ENCODE assay signal across 9 cellular contexts in the genomic region with DNA sequence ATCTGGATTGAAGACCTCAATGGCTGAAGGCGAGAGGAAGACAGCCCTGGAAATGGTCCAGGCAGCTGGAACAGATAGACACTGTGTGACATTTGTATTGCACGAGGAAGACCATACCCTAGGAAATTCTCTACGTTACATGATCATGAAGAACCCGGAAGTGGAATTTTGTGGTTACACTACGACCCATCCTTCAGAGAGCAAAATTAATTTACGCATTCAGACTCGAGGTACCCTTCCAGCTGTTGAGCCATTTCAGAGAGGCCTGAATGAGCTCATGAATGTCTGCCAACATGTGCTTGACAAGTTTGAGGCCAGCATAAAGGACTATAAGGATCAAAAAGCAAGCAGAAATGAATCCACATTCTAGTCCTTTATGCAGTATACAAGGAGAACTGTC. TPM values are rescaled to one million over a fixed set of nuclear protein-coding genes. Genes with fewer than 3 reads are reported as not detected.
DNase-seq lines count a peak whose midpoint lies in the region; ATAC-seq, FAIRE-seq and TF ChIP-seq lines count a peak whose summit lies in the region.
"Had no signal": no experiment of that assay in that cellular context is flagged by ENCODE, and none has a peak within 500 bp of the region (broad histone marks: within the 10 kb centered on the region; RNA-seq: fewer than 3 reads in every experiment).

No MANE protein-coding gene starts in this region.

- no peak for TF ChIP-seq POLR2A in endothelial cell of umbilical vein (IDR thresholded peaks at IDR 0.05; ENCODE audit: low read depth, low read length)

- H3K4me1 Mint-ChIP-seq in activated CD8-positive, alpha-beta memory T cell treated with anti-CD3 and anti-CD28 coated beads, Interleukin-2, amount 10 ng/mL, durations not matched to agents 7 days and 5 days, result peaks cover 71% of the 10 kb centered on the region

- no peaks in the 10 kb centered on the region for H3K27me3 Mint-ChIP-seq in activated CD8-positive, alpha-beta memory T cell treated with anti-CD3 and anti-CD28 coated beads, Interleukin-2, amount 10 ng/mL, durations not matched to agents 7 days and 5 days

- H3K27ac ChIP-seq in RWPE2 (ENCODE audit: poor library complexity, severe bottlenecking) (peak overlapping the region; percentile 90), endothelial cell of umbilical vein (ENCODE audit: insufficient read depth, low read depth, low read length) (no peak overlapping the region)

- H3K4me3 ChIP-seq in RWPE2 (ENCODE audit: severe bottlenecking) (no peak overlapping the region), endothelial cell of umbilical vein (replicated peaks in 1 of 3; ENCODE audit: insufficient read depth in 1 of 3, low read depth in 1 of 3, low read length in 3 of 3) (no peak overlapping the region), skeletal muscle satellite cell (ENCODE audit: low read length) (peak overlapping the region; percentile 97)

- no peaks in the 10 kb centered on the region for H3K9me1 ChIP-seq in endothelial cell of umbilical vein (replicated peaks; ENCODE audit: control insufficient read depth, extremely low read depth, insufficient read depth, low read length)

- H3K4me3 Mint-ChIP-seq in activated CD8-positive, alpha-beta memory T cell treated with anti-CD3 and anti-CD28 coated beads, Interleukin-2, amount 10 ng/mL, durations not matched to agents 7 days and 5 days, result peak overlapping the region; percentile 97

- dilution Hi-C loops in endothelial cell of umbilical vein (cut with MboI; ENCODE audit: extremely low pct_ligation_motif_present, low sequenced_read_pairs), result no loop called here

- in situ Hi-C loops in GM13977 (cut with MboI; ENCODE audit: low pct_unique_long_range_greater_than_20kb, low sequenced_read_pairs, unreplicated experiment), result no loop called here

- H4K20me1 ChIP-seq in endothelial cell of umbilical vein (replicated peaks; ENCODE audit: control insufficient read depth, extremely low read depth, insufficient read depth, low read length), result peaks cover 5% of the 10 kb centered on the region

- H3K9me3 ChIP-seq in RWPE2 (ENCODE audit: severe bottlenecking) (no peaks in the 10 kb centered on the region), endothelial cell of umbilical vein (replicated peaks; ENCODE audit: control insufficient read depth, insufficient read depth, low read length) (no peaks in the 10 kb centered on the region), skeletal muscle satellite cell (replicated peaks; ENCODE audit: low read length) (no peaks in the 10 kb centered on the region)

- no peak overlapping the region for H3K27ac Mint-ChIP-seq in activated CD8-positive, alpha-beta memory T cell treated with anti-CD3 and anti-CD28 coated beads, Interleukin-2, amount 10 ng/mL, durations not matched to agents 7 days and 5 days

- POLR2A ChIA-PET in endothelial cell of umbilical vein (lab: Charles Lee), result no interaction called here

- TF ChIP-seq CTCF in RWPE2 (IDR thresholded peaks at IDR 0.05; ENCODE audit: poor library complexity, severe bottlenecking), result no peak
- no peak for TF ChIP-seq CTCF in endothelial cell of umbilical vein (IDR thresholded peaks at IDR 0.05; ENCODE audit: extremely low read depth in 1 of 2, insufficient read depth in 1 of 2, low read depth in 1 of 2, low read length in 2 of 2)
- TF ChIP-seq CTCF in GM13977 (IDR thresholded peaks at IDR 0.05; ENCODE audit: extremely low read depth, insufficient read depth, missing control alignments), result no peak

- FAIRE-seq in endothelial cell of umbilical vein (lab: Jason Lieb, UNC), result no peak

- peaks cover 38% of the 10 kb centered on the region for H3K36me3 ChIP-seq in RWPE2 (ENCODE audit: low read depth)
- H3K36me3 ChIP-seq in endothelial cell of umbilical vein (ENCODE audit: control insufficient read depth in 2 of 2, extremely low read depth in 1 of 2, insufficient read depth in 2 of 2, low read length in 2 of 2), result peaks cover 2 to 4% of the 10 kb centered on the region in 2 experiments
- H3K36me3 ChIP-seq in skeletal muscle satellite cell (ENCODE audit: insufficient read depth, low read length), result peaks cover 18% of the 10 kb centered on the region

- intact Hi-C loops in endothelial cell of umbilical vein (cut with micrococcal nuclease), result loop anchor here (1.0 to 10.0 kb wide), 5 partner anchors 67 to 204 kb away; a partner anchor contains a TSS

- DNase-seq in activated CD8-positive, alpha-beta memory T cell treated with anti-CD3 and anti-CD28 coated beads, Interleukin-2, amount 10 ng/mL, durations not matched to agents 7 days and 5 days, result no peak
- DNase-seq in activated CD8-positive, alpha-beta memory T cell treated with anti-CD3 and anti-CD28 coated beads for 24 hours, result no peak
- DNase-seq in RWPE2 (ENCODE audit: low spot score) (no peak), endothelial cell of umbilical vein (ENCODE audit: low read depth, low spot score) (no peak), GM13977 (ENCODE audit: low spot score) (no peak), cerebellar cortex (ENCODE audit: low spot score) (no peak)
- DNase-seq: NK-92 treated with Interleukin-12 subunit alpha and Interleukin-12 subunit beta, amount 100 ng/mL, for 24 hours had no signal

- H3K4me2 ChIP-seq in endothelial cell of umbilical vein (ENCODE audit: insufficient read depth, low read length), result peak overlapping the region; percentile 72
- peak overlapping the region; percentile 98 for H3K4me2 ChIP-seq in skeletal muscle satellite cell (ENCODE audit: low read length)

- H3K36me3 Mint-ChIP-seq in activated CD8-positive, alpha-beta memory T cell treated with anti-CD3 and anti-CD28 coated beads, Interleukin-2, amount 10 ng/mL, durations not matched to agents 7 days and 5 days, result peaks cover 33% of the 10 kb centered on the region

- H3K4me1 ChIP-seq in RWPE2 (ENCODE audit: insufficient read depth, poor library complexity, severe bottlenecking), result peaks cover 16% of the 10 kb centered on the region
- peaks cover 17% of the 10 kb centered on the region for H3K4me1 ChIP-seq in endothelial cell of umbilical vein (ENCODE audit: control insufficient read depth, extremely low read depth, insufficient read depth, low read length)
- H3K4me1 ChIP-seq in skeletal muscle satellite cell (ENCODE audit: control insufficient read depth, insufficient read depth, low read length), result peaks cover 22% of the 10 kb centered on the region

- H3K9ac ChIP-seq in endothelial cell of umbilical vein (replicated peaks; ENCODE audit: extremely low read depth, insufficient read depth, low read length) (no peak overlapping the region), skeletal muscle satellite cell (ENCODE audit: low read depth, low read length) (peak overlapping the region; percentile 94)

- BruUV-seq in endothelial cell of umbilical vein (replicated peaks; lab: Mats Ljungman, UMichigan), result no TSS peak

- no peak for ATAC-seq in activated CD8-positive, alpha-beta memory T cell treated with anti-CD3 and anti-CD28 coated beads, Interleukin-2, amount 10 ng/mL, durations not matched to agents 7 days and 5 days
- ATAC-seq in RWPE2 (ENCODE audit: low read depth), result no peak
- ATAC-seq in GM21515 (IDR thresholded peaks at IDR 0.05; ENCODE audit: unreplicated experiment), result no peak

- no peaks in the 10 kb centered on the region for H3K27me3 ChIP-seq in RWPE2 (ENCODE audit: insufficient read depth, poor library complexity, severe bottlenecking)
- H3K27me3 ChIP-seq in endothelial cell of umbilical vein (ENCODE audit: control insufficient read depth in 2 of 2, insufficient read depth in 2 of 2, low read length in 2 of 2), result no peaks in the 10 kb centered on the region
- no peaks in the 10 kb centered on the region for H3K27me3 ChIP-seq in skeletal muscle satellite cell (ENCODE audit: control insufficient read depth, insufficient read depth, low read length)

- no peaks in the 10 kb centered on the region for H3K9me3 Mint-ChIP-seq in activated CD8-positive, alpha-beta memory T cell treated with anti-CD3 and anti-CD28 coated beads, Interleukin-2, amount 10 ng/mL, durations not matched to agents 7 days and 5 days (ENCODE audit: low read depth)

- no peak overlapping the region for H2AFZ ChIP-seq in endothelial cell of umbilical vein (ENCODE audit: low read depth, low read length)

- CTCF ChIA-PET in activated CD8-positive, alpha-beta memory T cell treated with anti-CD3 and anti-CD28 coated beads, Interleukin-2, amount 10 ng/mL, durations not matched to agents 7 days and 5 days (lab: Charles Lee), result interaction anchor here (0.8 to 2.0 kb wide), 2 partner anchors 27 to 196 kb away, joined by 3 to 5 read pairs; no protein-coding TSS in a partner anchor
- CTCF ChIA-PET in endothelial cell of umbilical vein (lab: Charles Lee), result interaction anchor here (0.7 to 6.3 kb wide), 4 partner anchors 16 to 89 kb away, joined by 3 to 45 read pairs (median 4); no protein-coding TSS in a partner anchor

- H3K79me2 ChIP-seq in endothelial cell of umbilical vein (ENCODE audit: control insufficient read depth, insufficient read depth, low read length), result peaks cover 65% of the 10 kb centered on the region

TF ChIP-seq in endothelial cell of umbilical vein, 7 proteins besides CTCF, POLR2A, EP300 and RAD21 (continues in another document):
- no peak for TF ChIP-seq GATA2 (IDR thresholded peaks at IDR 0.05; ENCODE audit: insufficient read depth, insufficient read length, low read depth, low read length)

RNA-seq across cellular contexts. Expression of a gene that starts 1.2 kb away (rescaled TPM):
- 100 to 1,000 TPM in 1 of 2 experiments, 10 to 100 TPM in 1; 99.7 to 108 TPM for total RNA-seq in activated CD8-positive, alpha-beta memory T cell treated with anti-CD3 and anti-CD28 coated beads, Interleukin-2, amount 10 ng/mL, durations not matched to agents 7 days and 5 days
- 104 and 111 TPM in 2 replicates for total RNA-seq in endothelial cell of umbilical vein
- polyA plus RNA-seq in endothelial cell of umbilical vein, result 78.1 and 90.7 TPM in 2 replicates
- polyA plus RNA-seq in endothelial cell of umbilical vein (2011; cell fraction: cytosol; rRNA removed), result 121 and 122 TPM in 2 replicates
- 79.7 and 90.2 TPM in 2 replicates for polyA plus RNA-seq in endothelial cell of umbilical vein (2011; cell fraction: nucleus; rRNA removed)
- polyA plus RNA-seq in endothelial cell of umbilical vein (2012), result 139 and 175 TPM in 2 replicates
- 33.9 and 38.6 TPM in 2 replicates for polyA minus RNA-seq in endothelial cell of umbilical vein
- polyA minus RNA-seq in endothelial cell of umbilical vein (2011; cell fraction: cytosol; rRNA and poly(A)+ RNA removed), result 30.8 TPM
- 26.5 and 28.6 TPM in 2 replicates for polyA minus RNA-seq in endothelial cell of umbilical vein (2011; cell fraction: nucleus; rRNA and poly(A)+ RNA removed)
- 90.0 and 90.9 TPM in 2 replicates for total RNA-seq in skeletal muscle satellite cell (2012; rRNA removed)

RNA-seq across cellular contexts. Expression of a gene that starts 2.6 kb away (rescaled TPM):
- 1 to 10 TPM; 5.9 to 6.6 TPM for total RNA-seq in activated CD8-positive, alpha-beta memory T cell treated with anti-CD3 and anti-CD28 coated beads, Interleukin-2, amount 10 ng/mL, durations not matched to agents 7 days and 5 days
- 9.1 and 9.9 TPM in 2 replicates for total RNA-seq in endothelial cell of umbilical vein
- 5.9 and 7.0 TPM in 2 replicates for polyA plus RNA-seq in endothelial cell of umbilical vein
- 6.4 and 6.8 TPM in 2 replicates for polyA plus RNA-seq in endothelial cell of umbilical vein (2011; cell fraction: cytosol; rRNA removed)
- polyA plus RNA-seq in endothelial cell of umbilical vein (2011; cell fraction: nucleus; rRNA removed), result 7.8 and 9.0 TPM in 2 replicates
- 7.7 and 9.7 TPM in 2 replicates for polyA plus RNA-seq in endothelial cell of umbilical vein (2012)
- 19.0 and 19.5 TPM in 2 replicates for polyA minus RNA-seq in endothelial cell of umbilical vein
- 7.3 TPM for polyA minus RNA-seq in endothelial cell of umbilical vein (2011; cell fraction: cytosol; rRNA and poly(A)+ RNA removed)
- polyA minus RNA-seq in endothelial cell of umbilical vein (2011; cell fraction: nucleus; rRNA and poly(A)+ RNA removed), result 15.2 and 18.2 TPM in 2 replicates
- 3.3 and 3.5 TPM in 2 replicates for total RNA-seq in skeletal muscle satellite cell (2012; rRNA removed)
